1 cellular context compared by ENCODE assay signal in genomic region chr1:228097333-228098081, GRCh38.
A peak's percentile ranks its signal among the peaks of the same experiment; 100 is the strongest.
TF ChIP-seq lines count a peak whose summit lies in the region.

No MANE protein-coding gene starts in this region.

TF ChIP-seq in HEK293, 187 proteins besides CTCF, POLR2A, EP300 and RAD21 (continued from another document):
- TF ChIP-seq PRDM2 (tag by site-specific recombination; IDR thresholded peaks at IDR 0.05; ENCODE audit: borderline replicate concordance) (0 out of 2 replicates have a peak, but pooled peaks have one; percentile 40), ATF2 (tag by site-specific recombination; IDR thresholded peaks at IDR 0.05; ENCODE audit: low read depth) (no peak), ZNF600 (tag by site-specific recombination; IDR thresholded peaks at IDR 0.05) (peak; percentile 91), ZNF621 (tag by site-specific recombination; IDR thresholded peaks at IDR 0.05) (no peak)
